1 cellular context compared by ENCODE assay signal in the genomic region with DNA sequence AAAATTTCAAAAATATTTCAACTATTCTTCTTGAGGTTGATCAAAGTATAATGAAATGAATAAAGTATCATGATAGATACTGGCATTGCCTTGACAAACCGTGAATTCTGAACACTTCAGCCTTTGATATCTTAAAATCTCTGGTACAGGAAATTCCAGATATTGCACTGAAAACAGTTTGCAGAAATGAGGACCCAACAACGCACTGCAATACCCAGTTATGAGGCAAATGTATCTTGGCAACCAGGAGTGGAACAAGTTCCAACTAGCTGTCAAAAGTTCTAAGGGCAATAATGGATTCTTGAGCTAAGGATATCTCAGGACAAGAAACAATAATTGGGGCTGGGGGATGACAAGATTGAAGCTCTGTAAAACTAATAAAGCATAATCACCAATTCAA.
TF ChIP-seq lines count a peak whose summit lies in the region.

No MANE protein-coding gene starts in this region.

TF ChIP-seq in WTC11, 78 proteins besides CTCF, POLR2A, EP300 and RAD21 (continued from another document):
- TF ChIP-seq, protein P1, sequence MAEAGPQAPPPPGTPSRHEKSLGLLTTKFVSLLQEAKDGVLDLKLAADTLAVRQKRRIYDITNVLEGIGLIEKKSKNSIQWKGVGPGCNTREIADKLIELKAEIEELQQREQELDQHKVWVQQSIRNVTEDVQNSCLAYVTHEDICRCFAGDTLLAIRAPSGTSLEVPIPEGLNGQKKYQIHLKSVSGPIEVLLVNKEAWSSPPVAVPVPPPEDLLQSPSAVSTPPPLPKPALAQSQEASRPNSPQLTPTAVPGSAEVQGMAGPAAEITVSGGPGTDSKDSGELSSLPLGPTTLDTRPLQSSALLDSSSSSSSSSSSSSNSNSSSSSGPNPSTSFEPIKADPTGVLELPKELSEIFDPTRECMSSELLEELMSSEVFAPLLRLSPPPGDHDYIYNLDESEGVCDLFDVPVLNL (CRISPR knock-in tag; IDR thresholded peaks at IDR 0.05; ENCODE audit: borderline replicate concordance, low read depth), result no peak
- TF ChIP-seq MYBL2 (CRISPR knock-in tag; IDR thresholded peaks at IDR 0.05), result no peak
- TF ChIP-seq SMAD3 (CRISPR knock-in tag; IDR thresholded peaks at IDR 0.05; ENCODE audit: borderline replicate concordance), result no peak
TF ChIP-seq in WTC11: peak in this region for 0.
